19 cellular contexts compared by ENCODE assay signal in genomic region chr10:89119651-89120050, GRCh38.
DNase-seq lines count a peak whose midpoint lies in the region; ATAC-seq and TF ChIP-seq lines count a peak whose summit lies in the region.
"Had no signal": no experiment of that assay in that cellular context is flagged by ENCODE, and none has a peak within 500 bp of the region (broad histone marks: within the 10 kb centered on the region; RNA-seq: fewer than 3 reads in every experiment).

No MANE protein-coding gene starts in this region.

- H3K4me1 ChIP-seq in HEK293 (ENCODE audit: control insufficient read depth, insufficient read depth, low read length), result no peaks in the 10 kb centered on the region

- H3K4me3 ChIP-seq in HEK293 (ENCODE audit: low read depth, low read length), result no peak overlapping the region

- no peak for TF ChIP-seq CTCF in HEK293 (tag by site-specific recombination; IDR thresholded peaks at IDR 0.05)
- no peak for TF ChIP-seq CTCF in type B pancreatic cell (conservative IDR thresholded peaks at IDR 0.05)

- intact Hi-C loops in left colon (cut with DNase I, micrococcal nuclease), result no loop called here

- H3K4me1 Mint-ChIP-seq in type B pancreatic cell (ENCODE audit: unreplicated experiment), result no peaks in the 10 kb centered on the region
- H3K4me1 Mint-ChIP-seq: T-helper 17 cell had no signal

- no peaks in the 10 kb centered on the region for H3K9me3 ChIP-seq in HEK293 (ENCODE audit: control insufficient read depth, insufficient read depth, low read depth, low read length)
- H3K9me3 ChIP-seq: SK-N-SH had no signal

- POLR2A ChIA-PET in HEK293 (lab: Yijun Ruan, JAX), result no interaction called here

- H3K36me3 ChIP-seq in HEK293 (ENCODE audit: control insufficient read depth in 2 of 2, insufficient read depth in 1 of 2, low read length in 2 of 2), result no peaks in the 10 kb centered on the region

- no peak overlapping the region for H3K4me3 Mint-ChIP-seq in type B pancreatic cell
- H3K4me3 Mint-ChIP-seq: CD14-positive monocyte, T-helper 17 cell had no signal

- no peaks in the 10 kb centered on the region for H3K9me3 Mint-ChIP-seq in type B pancreatic cell

- H3K36me3 Mint-ChIP-seq in type B pancreatic cell, result no peaks in the 10 kb centered on the region

- ATAC-seq in left colon (peak; percentile 44), HG02884 (IDR thresholded peaks at IDR 0.05; ENCODE audit: unreplicated experiment) (no peak)
- ATAC-seq: PC-3, T-helper 17 cell had no signal

- DNase-seq in DMS153 treated with DMSO at 0.1 percent for 48 hours (lab: John Stamatoyannopoulos, UW; ENCODE audit: unreplicated experiment), result peak; percentile 25
- DNase-seq in NCI-H774 (lab: John Stamatoyannopoulos, UW), result peak; percentile 38
- no peak for DNase-seq in left colon
- DNase-seq in effector CD4-positive, alpha-beta T cell, result no peak
- DNase-seq in stimulated activated naive CD4-positive, alpha-beta T cell treated with Interleukin-2 at 50 U/mL for 16 hours (lab: John Stamatoyannopoulos, UW), result no peak
- DNase-seq in type B pancreatic cell (ENCODE audit: extremely low spot score, unreplicated experiment), result no peak
- DNase-seq: COR-L47, DND-41, GDM1, NCI-H1048, NCI-H1694 treated with DMSO at 0.1 percent for 48 hours, NCI-H2171, NCI-H524 treated with DMSO at 0.1 percent for 48 hours, PC-3, SK-N-SH, T-helper 17 cell had no signal

- no peak overlapping the region for H3K27ac Mint-ChIP-seq in type B pancreatic cell
- H3K27ac Mint-ChIP-seq: CD14-positive monocyte, T-helper 17 cell had no signal

- H3K27ac ChIP-seq in HEK293 (ENCODE audit: extremely low read depth, low read depth, low read length), result no peak overlapping the region

- H3K27me3 Mint-ChIP-seq in type B pancreatic cell, result no peaks in the 10 kb centered on the region

- CTCF ChIA-PET in HEK293 (lab: Yijun Ruan, JAX), result no interaction called here

TF ChIP-seq in HEK293, 187 proteins besides CTCF, POLR2A, EP300 and RAD21:
- TF ChIP-seq, protein P1, sequence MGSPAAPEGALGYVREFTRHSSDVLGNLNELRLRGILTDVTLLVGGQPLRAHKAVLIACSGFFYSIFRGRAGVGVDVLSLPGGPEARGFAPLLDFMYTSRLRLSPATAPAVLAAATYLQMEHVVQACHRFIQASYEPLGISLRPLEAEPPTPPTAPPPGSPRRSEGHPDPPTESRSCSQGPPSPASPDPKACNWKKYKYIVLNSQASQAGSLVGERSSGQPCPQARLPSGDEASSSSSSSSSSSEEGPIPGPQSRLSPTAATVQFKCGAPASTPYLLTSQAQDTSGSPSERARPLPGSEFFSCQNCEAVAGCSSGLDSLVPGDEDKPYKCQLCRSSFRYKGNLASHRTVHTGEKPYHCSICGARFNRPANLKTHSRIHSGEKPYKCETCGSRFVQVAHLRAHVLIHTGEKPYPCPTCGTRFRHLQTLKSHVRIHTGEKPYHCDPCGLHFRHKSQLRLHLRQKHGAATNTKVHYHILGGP (tag by site-specific recombination; IDR thresholded peaks at IDR 0.05), result peak; percentile 65
- TF ChIP-seq, protein P2, sequence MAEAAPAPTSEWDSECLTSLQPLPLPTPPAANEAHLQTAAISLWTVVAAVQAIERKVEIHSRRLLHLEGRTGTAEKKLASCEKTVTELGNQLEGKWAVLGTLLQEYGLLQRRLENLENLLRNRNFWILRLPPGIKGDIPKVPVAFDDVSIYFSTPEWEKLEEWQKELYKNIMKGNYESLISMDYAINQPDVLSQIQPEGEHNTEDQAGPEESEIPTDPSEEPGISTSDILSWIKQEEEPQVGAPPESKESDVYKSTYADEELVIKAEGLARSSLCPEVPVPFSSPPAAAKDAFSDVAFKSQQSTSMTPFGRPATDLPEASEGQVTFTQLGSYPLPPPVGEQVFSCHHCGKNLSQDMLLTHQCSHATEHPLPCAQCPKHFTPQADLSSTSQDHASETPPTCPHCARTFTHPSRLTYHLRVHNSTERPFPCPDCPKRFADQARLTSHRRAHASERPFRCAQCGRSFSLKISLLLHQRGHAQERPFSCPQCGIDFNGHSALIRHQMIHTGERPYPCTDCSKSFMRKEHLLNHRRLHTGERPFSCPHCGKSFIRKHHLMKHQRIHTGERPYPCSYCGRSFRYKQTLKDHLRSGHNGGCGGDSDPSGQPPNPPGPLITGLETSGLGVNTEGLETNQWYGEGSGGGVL (tag by site-specific recombination; IDR thresholded peaks at IDR 0.05), result peak; percentile 40
- no peak for TF ChIP-seq HOXD13 (CRISPR knock-in tag; IDR thresholded peaks at IDR 0.05; ENCODE audit: borderline replicate concordance)

Comparison
In these comparisons a context has a peak if more than half of its experiments do, and no peak if none do; other contexts are left out.
1. DNase-seq: peak in DMS153 treated with DMSO at 0.1 percent for 48 hours (single experiment) and NCI-H774 (single experiment); none in left colon (0 of 2), effector CD4-positive, alpha-beta T cell (single experiment), stimulated activated naive CD4-positive, alpha-beta T cell treated with Interleukin-2 at 50 U/mL for 16 hours (single experiment) and type B pancreatic cell (single experiment).